ENCODE assay signal across 9 cellular contexts in genomic region chr22:23674886-23675501, GRCh38. TPM values are rescaled to one million over a fixed set of nuclear protein-coding genes. Genes with fewer than 3 reads are reported as not detected.
"Had no signal": no experiment of that assay in that cellular context is flagged by ENCODE, and none has a peak within 500 bp of the region (broad histone marks: within the 10 kb centered on the region; RNA-seq: fewer than 3 reads in every experiment).

No MANE protein-coding gene starts in this region.

RNA-seq across cellular contexts. Expression of gene RGL4, which starts 15.8 kb away (rescaled TPM):
- total RNA-seq: body of pancreas, cardiac muscle cell, endodermal cell, esophagus mucosa, left lobe of liver, smooth muscle cell, suprapubic skin had no signal
- polyA plus RNA-seq: SK-N-SH had no signal

RNA-seq across cellular contexts. Expression of gene DRICH1, which starts 42.9 kb away (rescaled TPM):
- total RNA-seq: body of pancreas, cardiac muscle cell, smooth muscle cell had no signal
- polyA plus RNA-seq: cardiac muscle cell; naive thymus-derived CD8-positive, alpha-beta T cell; smooth muscle cell had no signal
